Comparison of ENCODE assay signal across 16 cellular contexts in genomic region chr15:92205255-92205739, GRCh38.
DNase-seq lines count a peak whose midpoint lies in the region; ATAC-seq, FAIRE-seq and TF ChIP-seq lines count a peak whose summit lies in the region.
"Had no signal": no experiment of that assay in that cellular context is flagged by ENCODE, and none has a peak within 500 bp of the region (broad histone marks: within the 10 kb centered on the region; RNA-seq: fewer than 3 reads in every experiment).

No MANE protein-coding gene starts in this region.

- no peaks in the 10 kb centered on the region for H3F3A ChIP-seq in SK-N-SH (replicated peaks; ENCODE audit: insufficient read depth)

- no peak overlapping the region for H3K27ac Mint-ChIP-seq in effector memory CD8-positive, alpha-beta T cell
- H3K27ac Mint-ChIP-seq: T-helper 17 cell had no signal

- TF ChIP-seq EP300 in SK-N-SH (IDR thresholded peaks at IDR 0.05; ENCODE audit: borderline replicate concordance in 1 of 2, low read depth in 1 of 2, low read length in 1 of 2) = no peak

- DNase-seq in SK-N-SH = no peak
- DNase-seq in bronchial epithelial cell (ENCODE audit: low read depth) = peak; percentile 7
- peak; percentile 8 for DNase-seq in inferior parietal cortex (ENCODE audit: extremely low spot score)
- DNase-seq in superior temporal gyrus (ENCODE audit: extremely low spot score) = peak; percentile 40
- DNase-seq in stimulated activated naive CD4-positive, alpha-beta T cell treated with Interleukin-2 at 50 U/mL for 16 hours (lab: John Stamatoyannopoulos, UW) = no peak
- no peak for DNase-seq in effector memory CD8-positive, alpha-beta T cell
- DNase-seq: activated gamma-delta T cell treated with Interleukin-2 at 50 U/mL for 16 hours; NCI-H1694 treated with DMSO at 0.1 percent for 48 hours; NK-92 treated with Interleukin-12 subunit alpha and Interleukin-12 subunit beta, amount 100 ng/mL, for 24 hours; sigmoid colon; T-helper 17 cell had no signal

- TF ChIP-seq RAD21 in SK-N-SH (IDR thresholded peaks at IDR 0.05; ENCODE audit: low read length) = peak; percentile 39

- H3K36me3 ChIP-seq in SK-N-SH (replicated peaks in 1 of 2; ENCODE audit: control insufficient read depth in 1 of 2, insufficient read depth in 2 of 2, low read length in 1 of 2) (no peaks in the 10 kb centered on the region), bronchial epithelial cell (ENCODE audit: control insufficient read depth, insufficient read depth, low read length) (no peaks in the 10 kb centered on the region)
- H3K36me3 ChIP-seq: gastroesophageal sphincter, sigmoid colon, tibial nerve had no signal

- no peak overlapping the region for H3K4me2 ChIP-seq in SK-N-SH
- H3K4me2 ChIP-seq: A549 had no signal

- H2AFZ ChIP-seq in SK-N-SH (ENCODE audit: low read depth) = no peak overlapping the region

- H3K79me2 ChIP-seq in SK-N-SH (ENCODE audit: insufficient read depth) = no peaks in the 10 kb centered on the region

- H3K27me3 ChIP-seq in SK-N-SH (ENCODE audit: insufficient read depth) (no peaks in the 10 kb centered on the region), bronchial epithelial cell (ENCODE audit: control insufficient read depth, insufficient read depth, low read length) (no peaks in the 10 kb centered on the region)
- H3K27me3 ChIP-seq: sigmoid colon, tibial nerve had no signal

- H3K9me2 ChIP-seq in SK-N-SH = no peaks in the 10 kb centered on the region

- POLR2A ChIA-PET in SK-N-SH (lab: Yijun Ruan, JAX) = no interaction called here

- no peaks in the 10 kb centered on the region for H3K4me1 Mint-ChIP-seq in effector memory CD8-positive, alpha-beta T cell (ENCODE audit: low read depth in 2 of 2)
- H3K4me1 Mint-ChIP-seq: T-helper 17 cell had no signal

- no peak overlapping the region for H3K27ac ChIP-seq in SK-N-SH (ENCODE audit: low read depth in 2 of 2, low read length in 1 of 2)
- H3K27ac ChIP-seq: A549, gastroesophageal sphincter, sigmoid colon, tibial nerve had no signal

- peaks cover 0 to 1% of the 10 kb centered on the region in 2 donors for H3K9me3 Mint-ChIP-seq in effector memory CD8-positive, alpha-beta T cell

- no peak overlapping the region for H3K4me3 ChIP-seq in SK-N-SH (ENCODE audit: low read depth in 2 of 2, low read length in 1 of 2)
- no peak overlapping the region for H3K4me3 ChIP-seq in bronchial epithelial cell (ENCODE audit: low read depth, low read length)
- H3K4me3 ChIP-seq: A549, gastroesophageal sphincter, sigmoid colon, tibial nerve had no signal

- ATAC-seq in SK-N-SH treated with all-trans-retinoic acid at 6 μM for 48 hours (no peak), GM21360 (IDR thresholded peaks at IDR 0.05; ENCODE audit: unreplicated experiment) (no peak)
- ATAC-seq in effector memory CD8-positive, alpha-beta T cell (replicated peaks) = no peak
- ATAC-seq: gastroesophageal sphincter, T-helper 17 cell had no signal

- peak; percentile 36 for FAIRE-seq in bronchial epithelial cell (lab: Jason Lieb, UNC)
- FAIRE-seq: A549 had no signal

- peaks cover 48 to 66% of the 10 kb centered on the region in 2 donors for H3K27me3 Mint-ChIP-seq in effector memory CD8-positive, alpha-beta T cell

- CTCF ChIA-PET in SK-N-SH (lab: Yijun Ruan, JAX) = interaction anchor here (0.7 to 1.3 kb wide), 4 partner anchors 22 to 108 kb away, joined by 3 to 6 read pairs (median 4); no protein-coding TSS in a partner anchor

- H3K4me3 Mint-ChIP-seq in effector memory CD8-positive, alpha-beta T cell = no peak overlapping the region
- H3K4me3 Mint-ChIP-seq: T-helper 17 cell had no signal

- WGBS in SK-N-SH (ENCODE audit: low lambda C conversion rate) = 36% methylated on average over 2 of the region's 2 CpGs

- no peaks in the 10 kb centered on the region for H3K9me3 ChIP-seq in SK-N-SH
- H3K9me3 ChIP-seq: sigmoid colon had no signal

- no peak overlapping the region for H3K9ac ChIP-seq in SK-N-SH

- H4K20me1 ChIP-seq in SK-N-SH (ENCODE audit: insufficient read depth) = no peaks in the 10 kb centered on the region

- no peaks in the 10 kb centered on the region for H3K4me1 ChIP-seq in SK-N-SH (ENCODE audit: control insufficient read depth in 1 of 2, insufficient read depth in 2 of 2, low read depth in 1 of 2, low read length in 1 of 2)
- H3K4me1 ChIP-seq: A549, gastroesophageal sphincter, sigmoid colon, tibial nerve had no signal

- H3K36me3 Mint-ChIP-seq in effector memory CD8-positive, alpha-beta T cell (ENCODE audit: insufficient read depth) = no peaks in the 10 kb centered on the region

- TF ChIP-seq CTCF in SK-N-SH (IDR thresholded peaks at IDR 0.05) (no peak), bronchial epithelial cell (IDR thresholded peaks at IDR 0.05; ENCODE audit: insufficient read depth, low read length, severe bottlenecking) (peak; percentile 46)

TF ChIP-seq in SK-N-SH, 30 proteins besides CTCF, POLR2A, EP300 and RAD21:
- TF ChIP-seq SMC3 (IDR thresholded peaks at IDR 0.05; ENCODE audit: low read depth, low read length) (peak; percentile 31; the same call in 1 of the 2 replicates), ELF1 (IDR thresholded peaks at IDR 0.05) (no peak)

TF ChIP-seq in SK-N-SH treated with all-trans-retinoic acid at 6 μM for 48 hours, 23 proteins besides CTCF, POLR2A, EP300 and RAD21:
- TF ChIP-seq TOX (CRISPR knock-in tag; IDR thresholded peaks at IDR 0.05; ENCODE audit: borderline replicate concordance) = no peak
- no peak for TF ChIP-seq ZC3H10 (CRISPR knock-in tag; IDR thresholded peaks at IDR 0.05)
- TF ChIP-seq OSR1 (CRISPR knock-in tag; IDR thresholded peaks at IDR 0.05) = no peak
TF ChIP-seq in SK-N-SH treated with all-trans-retinoic acid at 6 μM for 48 hours: peak in this region for 0.

Comparison
In these comparisons a context has a peak if more than half of its experiments do, and no peak if none do; other contexts are left out.
1. DNase-seq: peak in bronchial epithelial cell (single experiment), inferior parietal cortex (single experiment) and superior temporal gyrus (single experiment); none in SK-N-SH (single experiment), stimulated activated naive CD4-positive, alpha-beta T cell treated with Interleukin-2 at 50 U/mL for 16 hours (single experiment) and effector memory CD8-positive, alpha-beta T cell (0 of 3).